ENCODE assay signal across 16 cellular contexts in the genomic region with DNA sequence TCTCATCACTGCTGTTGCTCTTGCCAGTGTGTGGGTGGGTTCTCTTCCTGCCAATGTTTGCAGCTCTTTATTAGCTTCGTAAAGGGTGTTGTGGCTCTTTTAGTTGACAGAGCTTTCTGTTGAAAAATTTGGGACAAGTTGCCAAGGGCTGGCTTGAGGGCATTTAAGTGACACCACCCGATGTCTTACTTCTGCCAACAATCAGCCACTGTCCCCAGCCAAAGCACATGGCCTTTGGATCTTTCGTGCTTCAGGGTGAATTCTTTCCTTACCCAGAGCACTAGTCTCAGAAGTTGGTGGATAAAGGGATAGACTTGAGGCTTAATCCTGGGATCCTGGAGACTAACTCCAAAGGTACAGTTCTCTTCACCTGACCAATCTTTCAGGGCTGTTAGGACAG.
DNase-seq lines count a peak whose midpoint lies in the region.
"Had no signal": no experiment of that assay in that cellular context is flagged by ENCODE, and none has a peak within 500 bp of the region (broad histone marks: within the 10 kb centered on the region; RNA-seq: fewer than 3 reads in every experiment).

No MANE protein-coding gene starts in this region.

- peak; percentile 3 for DNase-seq in NCI-H748 (lab: John Stamatoyannopoulos, UW; ENCODE audit: unreplicated experiment)
- no peak for DNase-seq in NCI-H748 treated with DMSO at 0.1 percent for 48 hours (lab: John Stamatoyannopoulos, UW)
- peak; percentile 3 for DNase-seq in globus pallidus (ENCODE audit: low spot score)
- DNase-seq in midbrain (lab: John Stamatoyannopoulos, UW): peak; percentile 2
- DNase-seq in posterior cingulate gyrus: no peak
- no peak for DNase-seq in SW 1271 (lab: John Stamatoyannopoulos, UW)
- DNase-seq: ACHN; AML-193; Calu3; CD4-positive, alpha-beta memory T cell; COR-L47; DMS153; DND-41; GM23248; H7; HCEC 1CT had no signal

- intact Hi-C loops in posterior cingulate gyrus (cut with DNase I): no loop called here

Comparison
In these comparisons a context has a peak if more than half of its experiments do, and no peak if none do; other contexts are left out.
1. DNase-seq: peak in NCI-H748 (single experiment), globus pallidus (single experiment) and midbrain (single experiment); none in NCI-H748 treated with DMSO at 0.1 percent for 48 hours (single experiment), posterior cingulate gyrus (0 of 10) and SW 1271 (0 of 2).